In the genomic region with DNA sequence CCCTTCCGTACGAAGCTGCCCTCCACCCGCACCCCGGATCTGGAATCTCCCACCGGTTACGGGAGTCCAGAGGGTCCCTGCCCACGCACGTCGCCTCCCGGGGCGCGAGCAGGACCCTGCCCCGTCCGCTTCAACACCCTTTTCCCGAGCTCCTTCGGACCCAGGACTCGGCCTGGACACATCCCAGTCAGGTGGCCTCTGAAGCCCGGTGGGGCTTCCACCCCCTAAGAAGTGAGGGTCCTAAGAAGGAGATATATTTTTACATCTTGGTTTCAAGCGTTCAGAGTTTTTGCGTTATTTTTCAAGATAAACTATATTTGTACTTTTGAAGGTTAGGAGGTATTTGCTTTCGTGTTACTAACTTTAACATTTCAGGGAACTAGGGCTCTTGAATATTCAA, we compare ENCODE assay signal across 9 cellular contexts. TPM values are rescaled to one million over a fixed set of nuclear protein-coding genes. Genes with fewer than 3 reads are reported as not detected.
A peak's percentile ranks its signal among the peaks of the same experiment; 100 is the strongest.
DNase-seq lines count a peak whose midpoint lies in the region; ATAC-seq and TF ChIP-seq lines count a peak whose summit lies in the region.
"Had no signal": no experiment of that assay in that cellular context is flagged by ENCODE, and none has a peak within 500 bp of the region (broad histone marks: within the 10 kb centered on the region; RNA-seq: fewer than 3 reads in every experiment).

No MANE protein-coding gene starts in this region.

- no peak for DNase-seq in activated CD4-positive, alpha-beta memory T cell treated with anti-CD3 and anti-CD28 coated beads for 36 hours
- DNase-seq in stimulated activated effector memory CD8-positive, alpha-beta T cell treated with anti-CD3 and anti-CD28 coated beads, Interleukin-12 subunit alpha, Interleukin-12 subunit beta, amount 100 ng/mL, for 72 hours (ENCODE audit: low spot score in 2 of 2), result no peak
- DNase-seq in NCI-H2171 treated with DMSO at 0.1 percent for 48 hours (lab: John Stamatoyannopoulos, UW) (no peak), C1 segment of cervical spinal cord (lab: John Stamatoyannopoulos, UW) (no peak)

- peak overlapping the region; percentile 81 for H3K4me3 Mint-ChIP-seq in activated CD4-positive, alpha-beta memory T cell treated with anti-CD3 and anti-CD28 coated beads for 36 hours
- H3K4me3 Mint-ChIP-seq in stimulated activated effector memory CD8-positive, alpha-beta T cell treated with anti-CD3 and anti-CD28 coated beads, Interleukin-12 subunit alpha, Interleukin-12 subunit beta, amount 100 ng/mL, for 72 hours, result peak overlapping the region; percentile 86

- POLR2A ChIA-PET in HEK293 (lab: Yijun Ruan, JAX), result interaction anchor here (0.9 to 2.9 kb wide), 9 partner anchors 13 to 336 kb away, joined by 3 to 26 read pairs (median 4); a partner anchor contains a TSS
- POLR2A ChIA-PET in activated CD4-positive, alpha-beta memory T cell treated with anti-CD3 and anti-CD28 coated beads for 36 hours (lab: Charles Lee), result interaction anchor here (1.0 to 1.5 kb wide), 2 partner anchors 15 to 58 kb away, joined by 3 to 6 read pairs; no protein-coding TSS in a partner anchor

- peak overlapping the region; percentile 32 for H3K27ac ChIP-seq in HEK293 (ENCODE audit: extremely low read depth, low read depth, low read length)

- no peaks in the 10 kb centered on the region for H3K27me3 Mint-ChIP-seq in activated CD4-positive, alpha-beta memory T cell treated with anti-CD3 and anti-CD28 coated beads for 36 hours

- no peaks in the 10 kb centered on the region for H3K9me3 ChIP-seq in HEK293 (ENCODE audit: control insufficient read depth, insufficient read depth, low read depth, low read length)

- TF ChIP-seq CTCF in HEK293 (tag by site-specific recombination; IDR thresholded peaks at IDR 0.05), result no peak

- intact Hi-C loops in activated CD4-positive, alpha-beta memory T cell treated with anti-CD3 and anti-CD28 coated beads for 36 hours (cut with micrococcal nuclease), result loop anchor here (5.0 kb wide), 1 partner anchor 56 kb away; a partner anchor contains a TSS

- H3K4me3 ChIP-seq in HEK293 (ENCODE audit: low read depth, low read length) (peak overlapping the region; percentile 91), iPS-11a (ENCODE audit: low read depth, low read length) (peak overlapping the region; percentile 75)

- CTCF ChIA-PET in HEK293 (lab: Yijun Ruan, JAX), result interaction anchor here (0.6 to 6.6 kb wide), 2 partner anchors 22 to 49 kb away, joined by 3 to 37 read pairs; no protein-coding TSS in a partner anchor
- CTCF ChIA-PET in activated CD4-positive, alpha-beta memory T cell treated with anti-CD3 and anti-CD28 coated beads for 36 hours (lab: Charles Lee), result interaction anchor here (0.7 to 3.0 kb wide), 4 partner anchors 8 to 50 kb away, joined by 3 to 25 read pairs (median 4); no protein-coding TSS in a partner anchor

- no peaks in the 10 kb centered on the region for H3K4me1 ChIP-seq in HEK293 (ENCODE audit: control insufficient read depth, insufficient read depth, low read length)

- peaks cover 24% of the 10 kb centered on the region for H3K4me1 Mint-ChIP-seq in activated CD4-positive, alpha-beta memory T cell treated with anti-CD3 and anti-CD28 coated beads for 36 hours (ENCODE audit: low read depth)
- H3K4me1 Mint-ChIP-seq in stimulated activated effector memory CD8-positive, alpha-beta T cell treated with anti-CD3 and anti-CD28 coated beads, Interleukin-12 subunit alpha, Interleukin-12 subunit beta, amount 100 ng/mL, for 72 hours, result peaks cover 32% of the 10 kb centered on the region

- peaks cover 0 to 37% of the 10 kb centered on the region in 2 experiments; a peak in 1 of 3 replicates for H3K36me3 ChIP-seq in HEK293 (ENCODE audit: control insufficient read depth in 2 of 2, insufficient read depth in 1 of 2, low read length in 2 of 2)

- ATAC-seq in stimulated activated effector memory CD8-positive, alpha-beta T cell treated with anti-CD3 and anti-CD28 coated beads, Interleukin-12 subunit alpha, Interleukin-12 subunit beta, amount 100 ng/mL, for 72 hours, result no peak
- no peak for ATAC-seq in GM19463 (IDR thresholded peaks at IDR 0.05; ENCODE audit: unreplicated experiment)
- no peak for ATAC-seq in HG02759 (IDR thresholded peaks at IDR 0.05; ENCODE audit: unreplicated experiment)

- peaks cover 4% of the 10 kb centered on the region for H3K36me3 Mint-ChIP-seq in activated CD4-positive, alpha-beta memory T cell treated with anti-CD3 and anti-CD28 coated beads for 36 hours
- H3K36me3 Mint-ChIP-seq in stimulated activated effector memory CD8-positive, alpha-beta T cell treated with anti-CD3 and anti-CD28 coated beads, Interleukin-12 subunit alpha, Interleukin-12 subunit beta, amount 100 ng/mL, for 72 hours, result peaks cover 13% of the 10 kb centered on the region

- peak overlapping the region; percentile 61 for H3K27ac Mint-ChIP-seq in activated CD4-positive, alpha-beta memory T cell treated with anti-CD3 and anti-CD28 coated beads for 36 hours
- peak overlapping the region; percentile 96 for H3K27ac Mint-ChIP-seq in stimulated activated effector memory CD8-positive, alpha-beta T cell treated with anti-CD3 and anti-CD28 coated beads, Interleukin-12 subunit alpha, Interleukin-12 subunit beta, amount 100 ng/mL, for 72 hours

- no peaks in the 10 kb centered on the region for H3K9me3 Mint-ChIP-seq in activated CD4-positive, alpha-beta memory T cell treated with anti-CD3 and anti-CD28 coated beads for 36 hours
- no peaks in the 10 kb centered on the region for H3K9me3 Mint-ChIP-seq in stimulated activated effector memory CD8-positive, alpha-beta T cell treated with anti-CD3 and anti-CD28 coated beads, Interleukin-12 subunit alpha, Interleukin-12 subunit beta, amount 100 ng/mL, for 72 hours

TF ChIP-seq in HEK293, 187 proteins besides CTCF, POLR2A, EP300 and RAD21 (continues in another document):
- TF ChIP-seq, protein P1, sequence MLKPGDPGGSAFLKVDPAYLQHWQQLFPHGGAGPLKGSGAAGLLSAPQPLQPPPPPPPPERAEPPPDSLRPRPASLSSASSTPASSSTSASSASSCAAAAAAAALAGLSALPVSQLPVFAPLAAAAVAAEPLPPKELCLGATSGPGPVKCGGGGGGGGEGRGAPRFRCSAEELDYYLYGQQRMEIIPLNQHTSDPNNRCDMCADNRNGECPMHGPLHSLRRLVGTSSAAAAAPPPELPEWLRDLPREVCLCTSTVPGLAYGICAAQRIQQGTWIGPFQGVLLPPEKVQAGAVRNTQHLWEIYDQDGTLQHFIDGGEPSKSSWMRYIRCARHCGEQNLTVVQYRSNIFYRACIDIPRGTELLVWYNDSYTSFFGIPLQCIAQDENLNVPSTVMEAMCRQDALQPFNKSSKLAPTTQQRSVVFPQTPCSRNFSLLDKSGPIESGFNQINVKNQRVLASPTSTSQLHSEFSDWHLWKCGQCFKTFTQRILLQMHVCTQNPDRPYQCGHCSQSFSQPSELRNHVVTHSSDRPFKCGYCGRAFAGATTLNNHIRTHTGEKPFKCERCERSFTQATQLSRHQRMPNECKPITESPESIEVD (tag by site-specific recombination; IDR thresholded peaks at IDR 0.05), result no peak
- TF ChIP-seq ZNF433 (tag by site-specific recombination; IDR thresholded peaks at IDR 0.05; ENCODE audit: low read depth) (no peak), ZNF707 (tag by site-specific recombination; IDR thresholded peaks at IDR 0.05) (no peak), ZNF530 (tag by site-specific recombination; IDR thresholded peaks at IDR 0.05; ENCODE audit: low read depth) (no peak), ZIC2 (tag by site-specific recombination; IDR thresholded peaks at IDR 0.05) (no peak), ZNF610 (tag by site-specific recombination; IDR thresholded peaks at IDR 0.05; ENCODE audit: borderline replicate concordance) (no peak)
- TF ChIP-seq, protein P2, sequence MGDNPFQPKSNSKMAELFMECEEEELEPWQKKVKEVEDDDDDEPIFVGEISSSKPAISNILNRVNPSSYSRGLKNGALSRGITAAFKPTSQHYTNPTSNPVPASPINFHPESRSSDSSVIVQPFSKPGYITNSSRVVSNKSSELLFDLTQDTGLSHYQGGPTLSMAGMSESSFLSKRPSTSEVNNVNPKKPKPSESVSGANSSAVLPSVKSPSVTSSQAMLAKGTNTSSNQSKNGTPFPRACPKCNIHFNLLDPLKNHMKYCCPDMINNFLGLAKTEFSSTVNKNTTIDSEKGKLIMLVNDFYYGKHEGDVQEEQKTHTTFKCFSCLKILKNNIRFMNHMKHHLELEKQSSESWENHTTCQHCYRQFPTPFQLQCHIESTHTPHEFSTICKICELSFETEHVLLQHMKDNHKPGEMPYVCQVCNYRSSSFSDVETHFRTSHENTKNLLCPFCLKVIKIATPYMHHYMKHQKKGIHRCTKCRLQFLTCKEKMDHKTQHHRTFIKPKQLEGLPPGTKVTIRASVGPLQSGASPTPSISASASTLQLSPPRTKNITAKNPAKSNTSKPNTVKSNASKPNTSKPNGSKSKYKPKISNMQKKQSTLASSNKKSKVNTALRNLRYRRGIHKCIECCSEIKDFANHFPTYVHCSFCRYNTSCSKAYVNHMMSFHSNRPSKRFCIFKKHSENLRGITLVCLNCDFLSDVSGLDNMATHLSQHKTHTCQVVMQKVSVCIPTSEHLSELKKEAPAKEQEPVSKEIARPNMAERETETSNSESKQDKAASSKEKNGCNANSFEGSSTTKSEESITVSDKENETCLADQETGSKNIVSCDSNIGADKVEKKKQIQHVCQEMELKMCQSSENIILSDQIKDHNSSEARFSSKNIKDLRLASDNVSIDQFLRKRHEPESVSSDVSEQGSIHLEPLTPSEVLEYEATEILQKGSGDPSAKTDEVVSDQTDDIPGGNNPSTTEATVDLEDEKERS (tag by site-specific recombination; IDR thresholded peaks at IDR 0.05), result no peak

RNA-seq across cellular contexts. Expression of a gene that starts 0.6 kb away (rescaled TPM):
- 10 to 100 TPM; 68.4 to 72.4 TPM for total RNA-seq in activated CD4-positive, alpha-beta memory T cell treated with anti-CD3 and anti-CD28 coated beads for 36 hours

RNA-seq across cellular contexts. Expression of a gene that starts 18.9 kb away (rescaled TPM):
- total RNA-seq in activated CD4-positive, alpha-beta memory T cell treated with anti-CD3 and anti-CD28 coated beads for 36 hours, result not detected
- total RNA-seq: dermis microvascular lymphatic vessel endothelial cell had no signal

RNA-seq across cellular contexts. Expression of a gene that starts 19.8 kb away (rescaled TPM):
- not detected for total RNA-seq in activated CD4-positive, alpha-beta memory T cell treated with anti-CD3 and anti-CD28 coated beads for 36 hours
- total RNA-seq: dermis microvascular lymphatic vessel endothelial cell had no signal

RNA-seq across cellular contexts. Expression of a gene that starts 37.5 kb away (rescaled TPM):
- not detected for total RNA-seq in activated CD4-positive, alpha-beta memory T cell treated with anti-CD3 and anti-CD28 coated beads for 36 hours
- total RNA-seq: dermis microvascular lymphatic vessel endothelial cell had no signal

RNA-seq across cellular contexts. Expression of a gene that starts 57.2 kb away (rescaled TPM):
- total RNA-seq in activated CD4-positive, alpha-beta memory T cell treated with anti-CD3 and anti-CD28 coated beads for 36 hours, result 10 to 100 TPM; 32.8 to 32.9 TPM
